Comparison of ENCODE assay signal across 25 cellular contexts in genomic region chr11:120017582-120017981, GRCh38.
DNase-seq lines count a peak whose midpoint lies in the region; ATAC-seq, FAIRE-seq and TF ChIP-seq lines count a peak whose summit lies in the region.
"Had no signal": no experiment of that assay in that cellular context is flagged by ENCODE, and none has a peak within 500 bp of the region (broad histone marks: within the 10 kb centered on the region; RNA-seq: fewer than 3 reads in every experiment).

No MANE protein-coding gene starts in this region.

- DNase-seq in A673 (ENCODE audit: low spot score) (peak; percentile 19), NCI-H526 (lab: John Stamatoyannopoulos, UW) (peak; percentile 97 to 98), islet precursor cell (peak; percentile 51), GM12891 (ENCODE audit: insufficient read length, low spot score) (no peak), retina (no peak)
- DNase-seq: activated CD4-positive, alpha-beta memory T cell treated with anti-CD3 and anti-CD28 coated beads for 36 hours; activated gamma-delta T cell; activated T-cell treated with anti-CD3 and anti-CD28 coated beads for 4 hours; C1 segment of cervical spinal cord; Calu3; glutamatergic neuron; H9; kidney glomerular epithelial cell; naive B cell; NCI-H2081; pancreas; right lobe of liver; stimulated activated CD4-positive, alpha-beta T cell treated with anti-CD3 and anti-CD28 coated beads, Interleukin-15, amount 100 ng/mL, for 24 hours; stimulated activated CD8-positive, alpha-beta memory T cell treated with anti-CD3 and anti-CD28 coated beads, Interleukin-4, amount 100 ng/mL, for 48 hours; SW 1271; upper lobe of right lung had no signal

- BruUV-seq in A673 (replicated peaks; lab: Mats Ljungman, UMichigan) = no TSS peak

- no peak for FAIRE-seq in GM12891 (lab: Jason Lieb, UNC)
- FAIRE-seq: bronchial epithelial cell, pancreas had no signal

- intact Hi-C loops in A673 (cut with micrococcal nuclease; ENCODE audit: unreplicated experiment) = no loop called here

- peaks cover 6% of the 10 kb centered on the region for H3K4me1 ChIP-seq in A673 (ENCODE audit: insufficient read depth, low read length, poor library complexity, severe bottlenecking)
- peaks cover 55% of the 10 kb centered on the region for H3K4me1 ChIP-seq in Loucy (ENCODE audit: insufficient read depth, low read length, poor library complexity, severe bottlenecking)
- H3K4me1 ChIP-seq: pancreas, right lobe of liver, upper lobe of right lung had no signal

- CTCF ChIA-PET in A673 (lab: Charles Lee) = no interaction called here

- H3K9me2 ChIP-seq in Loucy (replicated peaks; ENCODE audit: low read depth, low read length) = no peaks in the 10 kb centered on the region

- no peaks in the 10 kb centered on the region for H3K9me3 ChIP-seq in A673 (ENCODE audit: low read depth, low read length, poor library complexity, severe bottlenecking)
- no peaks in the 10 kb centered on the region for H3K9me3 ChIP-seq in Loucy (ENCODE audit: insufficient read depth, low read depth, low read length)
- H3K9me3 ChIP-seq: pancreas, right lobe of liver, upper lobe of right lung had no signal

- H3K4me2 ChIP-seq in Loucy (ENCODE audit: low read depth, low read length, poor library complexity, severe bottlenecking) = peak overlapping the region; percentile 74

- ATAC-seq in GM19397 (IDR thresholded peaks at IDR 0.05; ENCODE audit: unreplicated experiment) = no peak
- no peak for ATAC-seq in HG02759 (IDR thresholded peaks at IDR 0.05; ENCODE audit: unreplicated experiment)
- ATAC-seq: pancreas, right lobe of liver, upper lobe of right lung had no signal

- H3K79me2 ChIP-seq in Loucy (ENCODE audit: insufficient read depth, low read length) = no peaks in the 10 kb centered on the region

- no peak for TF ChIP-seq POLR2A in GM12891 (IDR thresholded peaks at IDR 0.05; ENCODE audit: low read depth, low read length)

- H3K4me3 ChIP-seq in A673 (ENCODE audit: low read depth, low read length, poor library complexity, severe bottlenecking) (no peak overlapping the region), Loucy (ENCODE audit: low read length, poor library complexity, severe bottlenecking) (peak overlapping the region; percentile 57)
- H3K4me3 ChIP-seq: pancreas, right lobe of liver, upper lobe of right lung had no signal

- no peaks in the 10 kb centered on the region for H4K20me1 ChIP-seq in Loucy (ENCODE audit: insufficient read depth, low read length, poor library complexity, severe bottlenecking)

- no peaks in the 10 kb centered on the region for H3F3A ChIP-seq in Loucy (ENCODE audit: low read depth)

- no peaks in the 10 kb centered on the region for H3K36me3 ChIP-seq in A673 (ENCODE audit: insufficient read depth, low read length, poor library complexity, severe bottlenecking)
- no peaks in the 10 kb centered on the region for H3K36me3 ChIP-seq in Loucy (ENCODE audit: insufficient read depth, low read length)
- H3K36me3 ChIP-seq: pancreas, right lobe of liver, upper lobe of right lung had no signal

- H3K9ac ChIP-seq in Loucy (ENCODE audit: low read depth, low read length, poor library complexity, severe bottlenecking) = peak overlapping the region; percentile 43

- peaks cover 8% of the 10 kb centered on the region for H3K27me3 ChIP-seq in A673 (replicated peaks; ENCODE audit: insufficient read depth, low read depth, low read length, poor library complexity)
- H3K27me3 ChIP-seq in Loucy (ENCODE audit: insufficient read depth, low read length, poor library complexity, severe bottlenecking) = no peaks in the 10 kb centered on the region
- H3K27me3 ChIP-seq: pancreas, right lobe of liver had no signal

- peak overlapping the region; percentile 58; the same call in 1 of the 2 replicates for H2AFZ ChIP-seq in Loucy (ENCODE audit: low read length)

- no peak for TF ChIP-seq CTCF in A673 (conservative IDR thresholded peaks at IDR 0.05; ENCODE audit: low read depth, low read length)
- no peak for TF ChIP-seq CTCF in Loucy (conservative IDR thresholded peaks at IDR 0.05; ENCODE audit: low read length)

- no peak overlapping the region for H3K27ac ChIP-seq in A673 (ENCODE audit: low read depth, low read length, poor library complexity, severe bottlenecking)
- H3K27ac ChIP-seq: pancreas, right lobe of liver, upper lobe of right lung had no signal

- POLR2A ChIA-PET in A673 (lab: Charles Lee; ENCODE audit: low non-redundant PET) = no interaction called here

TF ChIP-seq in GM12891, 5 proteins besides CTCF, POLR2A, EP300 and RAD21:
- TF ChIP-seq POLR2AphosphoS5 (IDR thresholded peaks at IDR 0.05; ENCODE audit: low read depth, low read length) (no peak), SPI1 (IDR thresholded peaks at IDR 0.05; ENCODE audit: low read depth, low read length) (no peak), PAX5 (IDR thresholded peaks at IDR 0.05; ENCODE audit: insufficient read depth, low read length, severe bottlenecking) (no peak), TAF1 (IDR thresholded peaks at IDR 0.05; ENCODE audit: low read depth, low read length) (no peak), POU2F2 (IDR thresholded peaks at IDR 0.05; ENCODE audit: low read depth, low read length) (no peak)

Comparison
In these comparisons a context has a peak if more than half of its experiments do, and no peak if none do; other contexts are left out.
1. DNase-seq: peak in A673 (single experiment), NCI-H526 (2 of 2) and islet precursor cell (single experiment); none in GM12891 (single experiment) and retina (single experiment).